1 cellular context compared by ENCODE assay signal in the genomic region with DNA sequence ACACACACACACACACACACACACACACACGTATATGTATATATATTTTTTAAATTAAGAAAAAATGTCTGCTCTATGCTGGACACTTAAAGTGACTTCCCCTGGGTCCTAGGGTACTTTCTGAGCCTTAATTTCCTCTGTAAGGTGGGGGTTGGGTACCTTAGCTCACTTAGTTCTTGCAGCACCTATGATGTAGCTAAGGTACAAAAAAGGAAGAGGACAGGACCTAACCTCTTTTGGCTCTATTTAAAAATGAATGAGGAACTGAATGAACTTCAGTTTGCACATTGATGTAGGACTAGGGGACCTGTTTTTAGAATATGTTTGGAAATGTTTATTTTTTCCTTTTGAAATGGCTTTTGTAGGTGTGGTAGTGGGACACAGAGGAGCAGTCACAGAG.
TF ChIP-seq lines count a peak whose summit lies in the region.

No MANE protein-coding gene starts in this region.

TF ChIP-seq in GM23338, 12 proteins besides CTCF, POLR2A, EP300 and RAD21 (continued from another document):
- TF ChIP-seq, protein P1, sequence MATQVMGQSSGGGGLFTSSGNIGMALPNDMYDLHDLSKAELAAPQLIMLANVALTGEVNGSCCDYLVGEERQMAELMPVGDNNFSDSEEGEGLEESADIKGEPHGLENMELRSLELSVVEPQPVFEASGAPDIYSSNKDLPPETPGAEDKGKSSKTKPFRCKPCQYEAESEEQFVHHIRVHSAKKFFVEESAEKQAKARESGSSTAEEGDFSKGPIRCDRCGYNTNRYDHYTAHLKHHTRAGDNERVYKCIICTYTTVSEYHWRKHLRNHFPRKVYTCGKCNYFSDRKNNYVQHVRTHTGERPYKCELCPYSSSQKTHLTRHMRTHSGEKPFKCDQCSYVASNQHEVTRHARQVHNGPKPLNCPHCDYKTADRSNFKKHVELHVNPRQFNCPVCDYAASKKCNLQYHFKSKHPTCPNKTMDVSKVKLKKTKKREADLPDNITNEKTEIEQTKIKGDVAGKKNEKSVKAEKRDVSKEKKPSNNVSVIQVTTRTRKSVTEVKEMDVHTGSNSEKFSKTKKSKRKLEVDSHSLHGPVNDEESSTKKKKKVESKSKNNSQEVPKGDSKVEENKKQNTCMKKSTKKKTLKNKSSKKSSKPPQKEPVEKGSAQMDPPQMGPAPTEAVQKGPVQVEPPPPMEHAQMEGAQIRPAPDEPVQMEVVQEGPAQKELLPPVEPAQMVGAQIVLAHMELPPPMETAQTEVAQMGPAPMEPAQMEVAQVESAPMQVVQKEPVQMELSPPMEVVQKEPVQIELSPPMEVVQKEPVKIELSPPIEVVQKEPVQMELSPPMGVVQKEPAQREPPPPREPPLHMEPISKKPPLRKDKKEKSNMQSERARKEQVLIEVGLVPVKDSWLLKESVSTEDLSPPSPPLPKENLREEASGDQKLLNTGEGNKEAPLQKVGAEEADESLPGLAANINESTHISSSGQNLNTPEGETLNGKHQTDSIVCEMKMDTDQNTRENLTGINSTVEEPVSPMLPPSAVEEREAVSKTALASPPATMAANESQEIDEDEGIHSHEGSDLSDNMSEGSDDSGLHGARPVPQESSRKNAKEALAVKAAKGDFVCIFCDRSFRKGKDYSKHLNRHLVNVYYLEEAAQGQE (IDR thresholded peaks at IDR 0.05; ENCODE audit: unreplicated experiment) = no peak
- TF ChIP-seq CREB1 (CRISPR knock-in tag; IDR thresholded peaks at IDR 0.05; ENCODE audit: low read depth) = no peak
- no peak for TF ChIP-seq STAT1 (IDR thresholded peaks at IDR 0.05; ENCODE audit: unreplicated experiment)
- TF ChIP-seq ETS1 (IDR thresholded peaks at IDR 0.05) = no peak
- no peak for TF ChIP-seq POLR2AphosphoS5 (IDR thresholded peaks at IDR 0.05; ENCODE audit: low read depth)
- no peak for TF ChIP-seq JUNB (IDR thresholded peaks at IDR 0.05; ENCODE audit: unreplicated experiment)
- TF ChIP-seq EZH2 (IDR thresholded peaks at IDR 0.05; ENCODE audit: low read depth, unreplicated experiment) = no peak
